13 cellular contexts compared by ENCODE assay signal in the genomic region with DNA sequence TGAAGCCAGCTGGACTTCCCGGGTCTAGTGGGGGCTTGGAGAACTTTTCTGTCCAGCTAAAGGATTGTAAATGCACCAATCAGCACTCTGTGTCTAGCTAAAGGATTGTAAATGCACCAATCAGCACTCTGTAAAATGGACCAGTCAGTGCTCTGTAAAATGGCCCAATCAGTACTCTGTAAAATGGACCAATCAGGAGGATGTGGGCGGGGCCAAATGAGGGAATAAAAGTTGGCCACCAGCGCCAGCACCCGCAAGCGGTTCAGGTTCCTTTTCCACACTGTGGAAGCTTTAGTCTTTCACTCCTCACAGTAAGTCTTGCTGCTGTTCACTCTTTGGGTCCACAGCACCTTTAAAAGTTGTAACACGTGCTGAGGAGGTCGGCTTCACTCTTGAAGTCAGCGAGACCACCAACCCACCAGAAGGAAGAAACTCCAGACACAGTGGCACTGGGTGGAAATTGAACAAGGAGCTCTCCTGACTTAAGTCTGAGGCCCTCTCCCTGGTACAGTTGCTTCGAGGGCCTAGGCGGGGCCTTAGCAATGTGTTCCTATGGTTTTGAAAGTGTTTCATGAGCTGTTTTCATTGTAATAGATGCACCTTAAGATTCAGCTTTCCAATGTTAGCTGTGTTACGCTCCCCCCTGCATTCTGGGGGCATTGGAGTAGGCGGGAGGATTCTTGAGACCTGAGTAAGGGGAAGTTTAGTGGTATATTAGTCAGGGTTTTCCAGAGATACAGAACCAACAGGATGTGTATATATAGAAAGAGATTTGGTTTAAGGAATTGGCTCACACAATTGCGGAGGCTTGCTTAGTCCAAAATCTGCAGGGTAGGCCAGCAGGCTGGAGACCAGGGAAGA. TPM values are rescaled to one million over a fixed set of nuclear protein-coding genes. Genes with fewer than 3 reads are reported as not detected.
DNase-seq lines count a peak whose midpoint lies in the region; ATAC-seq and TF ChIP-seq lines count a peak whose summit lies in the region.
"Had no signal": no experiment of that assay in that cellular context is flagged by ENCODE, and none has a peak within 500 bp of the region (broad histone marks: within the 10 kb centered on the region; RNA-seq: fewer than 3 reads in every experiment).

No MANE protein-coding gene starts in this region.

- H3K9me3 Mint-ChIP-seq in MCF 10A (ENCODE audit: unreplicated experiment), result no peaks in the 10 kb centered on the region
- H3K9me3 Mint-ChIP-seq in WTC11, result peaks cover 8% of the 10 kb centered on the region

- no peak overlapping the region for H3K9ac ChIP-seq in colonic mucosa (ENCODE audit: low read depth in 2 of 2, low read length in 2 of 2)

- intact Hi-C loops in MCF 10A (cut with micrococcal nuclease), result no loop called here
- intact Hi-C loops in breast epithelium (cut with DNase I; ENCODE audit: low total_unique reads), result no loop called here
- intact Hi-C loops in colonic mucosa (cut with DNase I), result no loop called here

- POLR2A ChIA-PET in MCF 10A (lab: Yijun Ruan, JAX) (interaction anchor here (0.6 to 1.4 kb wide), 2 partner anchors 22 to 231 kb away, joined by 3 read pairs; a partner anchor contains a TSS), WTC11 (lab: Charles Lee) (no interaction called here)

- BruUV-seq in MCF 10A (replicated peaks; lab: Mats Ljungman, UMichigan), result no TSS peak

- no peak for ATAC-seq in WTC11
- ATAC-seq: psoas muscle had no signal

- H3K36me3 ChIP-seq in breast epithelium, result no peaks in the 10 kb centered on the region
- no peaks in the 10 kb centered on the region for H3K36me3 ChIP-seq in colonic mucosa

- no peaks in the 10 kb centered on the region for H3K4me1 ChIP-seq in breast epithelium
- no peaks in the 10 kb centered on the region for H3K4me1 ChIP-seq in colonic mucosa
- H3K4me1 ChIP-seq: psoas muscle had no signal

- TF ChIP-seq POLR2A in breast epithelium (IDR thresholded peaks at IDR 0.05), result no peak

- DNase-seq in MCF 10A (ENCODE audit: unreplicated experiment) (peak; percentile 27), breast epithelium (ENCODE audit: low spot score in 2 of 2) (no peak), WTC11 (ENCODE audit: low spot score) (no peak), fibroblast of villous mesenchyme (ENCODE audit: low read depth) (peak; percentile 60), mucosa of gallbladder (ENCODE audit: low spot score) (no peak), OCI-M1 (lab: John Stamatoyannopoulos, UW) (no peak), colonic mucosa (no peak), midbrain (lab: John Stamatoyannopoulos, UW) (no peak)
- DNase-seq: activated CD4-positive, alpha-beta T cell treated with anti-CD3 and anti-CD28 coated beads for 4 hours; DMS79 treated with DMSO at 0.1 percent for 48 hours; NCI-H510A; psoas muscle had no signal

- no peak overlapping the region for H3K27ac ChIP-seq in breast epithelium
- no peak overlapping the region for H3K27ac ChIP-seq in colonic mucosa
- H3K27ac ChIP-seq: 22Rv1, psoas muscle had no signal

- no peaks in the 10 kb centered on the region for H3K27me3 Mint-ChIP-seq in MCF 10A (ENCODE audit: insufficient read depth, unreplicated experiment)
- H3K27me3 Mint-ChIP-seq in WTC11 (ENCODE audit: low read depth), result no peaks in the 10 kb centered on the region

- H3K36me3 Mint-ChIP-seq in MCF 10A (ENCODE audit: insufficient read depth, unreplicated experiment), result no peaks in the 10 kb centered on the region
- no peaks in the 10 kb centered on the region for H3K36me3 Mint-ChIP-seq in WTC11

- H3K4me3 Mint-ChIP-seq in MCF 10A (ENCODE audit: unreplicated experiment), result no peak overlapping the region
- H3K4me3 Mint-ChIP-seq in WTC11, result no peak overlapping the region

- H3K9me3 ChIP-seq in breast epithelium, result no peaks in the 10 kb centered on the region
- H3K9me3 ChIP-seq in colonic mucosa, result no peaks in the 10 kb centered on the region
- H3K9me3 ChIP-seq: psoas muscle had no signal

- H3K27ac Mint-ChIP-seq in MCF 10A (ENCODE audit: low read depth, unreplicated experiment) (no peak overlapping the region), WTC11 (no peak overlapping the region)

- H3K4me3 ChIP-seq in breast epithelium, result no peak overlapping the region
- no peak overlapping the region for H3K4me3 ChIP-seq in fibroblast of villous mesenchyme (ENCODE audit: low read depth, low read length)
- no peak overlapping the region for H3K4me3 ChIP-seq in colonic mucosa
- H3K4me3 ChIP-seq: psoas muscle had no signal

- peaks cover 6% of the 10 kb centered on the region for H3K4me1 Mint-ChIP-seq in MCF 10A (ENCODE audit: insufficient read depth, unreplicated experiment)
- H3K4me1 Mint-ChIP-seq in WTC11, result peaks cover 4% of the 10 kb centered on the region

- H3K27me3 ChIP-seq in breast epithelium (no peaks in the 10 kb centered on the region), colonic mucosa (no peaks in the 10 kb centered on the region)

- TF ChIP-seq CTCF in MCF 10A (IDR thresholded peaks at IDR 0.05; ENCODE audit: unreplicated experiment), result no peak
- no peak for TF ChIP-seq CTCF in breast epithelium (IDR thresholded peaks at IDR 0.05)
- TF ChIP-seq CTCF in WTC11 (IDR thresholded peaks at IDR 0.05), result no peak
- TF ChIP-seq CTCF in fibroblast of villous mesenchyme (IDR thresholded peaks at IDR 0.05; ENCODE audit: insufficient read depth, low read depth, low read length), result no peak
- TF ChIP-seq CTCF in colonic mucosa (IDR thresholded peaks at IDR 0.05), result no peak

- CTCF ChIA-PET in MCF 10A (lab: Yijun Ruan, JAX), result interaction anchor here (0.6 to 0.9 kb wide), 4 partner anchors 13 to 232 kb away, joined by 3 to 4 read pairs (median 3); no protein-coding TSS in a partner anchor
- CTCF ChIA-PET in WTC11 (lab: Charles Lee), result no interaction called here

TF ChIP-seq in WTC11, 78 proteins besides CTCF, POLR2A, EP300 and RAD21:
- peak; percentile 55 for TF ChIP-seq NFYB (CRISPR knock-in tag; conservative IDR thresholded peaks at IDR 0.05; ENCODE audit: low read depth)
- no peak for TF ChIP-seq ZNF232 (CRISPR knock-in tag; IDR thresholded peaks at IDR 0.05)

RNA-seq across cellular contexts. Expression of a gene that starts 21.4 kb away (rescaled TPM):
- 35.7 and 36.0 TPM in 2 replicates for total RNA-seq in MCF 10A (2022)
- total RNA-seq in breast epithelium, result 10 to 100 TPM in 2 of 3 donors, 1 to 10 TPM in 1; 8.6 to 22.6 (median 21.2) TPM
- total RNA-seq in WTC11 (2021), result 89.8 to 90.8 TPM (median 90.7 TPM) in 3 replicates
- total RNA-seq in fibroblast of villous mesenchyme, result 36.7 and 61.2 TPM in 2 replicates
- total RNA-seq in mucosa of gallbladder, result 16.2 TPM
- total RNA-seq in colonic mucosa, result 10 to 100 TPM; 57.9 to 61.9 TPM

Comparison
In these comparisons a context has a peak if more than half of its experiments do, and no peak if none do; other contexts are left out.
1. DNase-seq: peak in MCF 10A (single experiment) and fibroblast of villous mesenchyme (single experiment); none in breast epithelium (0 of 2), WTC11 (single experiment), mucosa of gallbladder (single experiment), OCI-M1 (single experiment), colonic mucosa (single experiment) and midbrain (single experiment).